ENCODE assay signal across 9 cellular contexts in genomic region chr5:136192015-136192525, GRCh38. TPM values are rescaled to one million over a fixed set of nuclear protein-coding genes. Genes with fewer than 3 reads are reported as not detected.
DNase-seq lines count a peak whose midpoint lies in the region; ATAC-seq and TF ChIP-seq lines count a peak whose summit lies in the region.
"Had no signal": no experiment of that assay in that cellular context is flagged by ENCODE, and none has a peak within 500 bp of the region (broad histone marks: within the 10 kb centered on the region; RNA-seq: fewer than 3 reads in every experiment).

No MANE protein-coding gene starts in this region.

- peak overlapping the region; percentile 80 for H3K4me3 Mint-ChIP-seq in neural progenitor cell
- H3K4me3 Mint-ChIP-seq: central memory CD8-positive, alpha-beta T cell had no signal

- peaks cover 25% of the 10 kb centered on the region for H3K27me3 Mint-ChIP-seq in neural progenitor cell (ENCODE audit: insufficient read depth, low read depth)

- H3K9me3 ChIP-seq in Panc1 (ENCODE audit: control insufficient read depth, insufficient read depth, low read depth, low read length): no peaks in the 10 kb centered on the region
- no peaks in the 10 kb centered on the region for H3K9me3 ChIP-seq in gastroesophageal sphincter
- H3K9me3 ChIP-seq in neural progenitor cell (ENCODE audit: low read depth): no peaks in the 10 kb centered on the region

- H3K4me2 ChIP-seq in neural progenitor cell: peak overlapping the region; percentile 95

- peak; percentile 5 for DNase-seq in AG10803 (ENCODE audit: low read depth)
- no peak for DNase-seq in Panc1 (ENCODE audit: low read depth, low spot score)
- peak; percentile 33 for DNase-seq in neural progenitor cell (ENCODE audit: low spot score)
- DNase-seq in ecto neural progenitor cell (ENCODE audit: low spot score): no peak
- no peak for DNase-seq in SKM-1 treated with dmso at 0.1 percent for 144 hours (lab: John Stamatoyannopoulos, UW; ENCODE audit: unreplicated experiment)
- DNase-seq in dedifferentiated amniotic fluid mesenchymal stem cell (ENCODE audit: extremely low spot score): no peak

- H3K27me3 ChIP-seq in Panc1 (ENCODE audit: control insufficient read depth, insufficient read depth, low read length): no peaks in the 10 kb centered on the region; the same call in 1 of the 2 replicates
- peaks cover 36% of the 10 kb centered on the region for H3K27me3 ChIP-seq in gastroesophageal sphincter
- peaks cover 62% of the 10 kb centered on the region for H3K27me3 ChIP-seq in neural progenitor cell

- H3K4me1 ChIP-seq in Panc1 (ENCODE audit: control insufficient read depth, insufficient read depth, low read length) (peaks cover 6% of the 10 kb centered on the region; the same call in 1 of the 2 replicates), gastroesophageal sphincter (peaks cover 0 to 43% (median 17%) of the 10 kb centered on the region in 3 donors), neural progenitor cell (peaks cover 19% of the 10 kb centered on the region)

- peak overlapping the region; percentile 40 for H3K4me3 ChIP-seq in AG10803 (ENCODE audit: low read length)
- H3K4me3 ChIP-seq in Panc1 (ENCODE audit: low read depth in 2 of 2, low read length in 2 of 2): peak overlapping the region; percentile 41 to 63
- H3K4me3 ChIP-seq in gastroesophageal sphincter: peak overlapping the region; percentile 10 to 54
- peak overlapping the region; percentile 78 for H3K4me3 ChIP-seq in neural progenitor cell

- no peak for TF ChIP-seq CTCF in AG10803 (conservative IDR thresholded peaks at IDR 0.05; ENCODE audit: low read length)
- no peak for TF ChIP-seq CTCF in Panc1 (IDR thresholded peaks at IDR 0.05)
- no peak for TF ChIP-seq CTCF in gastroesophageal sphincter (IDR thresholded peaks at IDR 0.05)
- TF ChIP-seq CTCF in neural progenitor cell (IDR thresholded peaks at IDR 0.05): no peak

- H4K20me1 ChIP-seq in neural progenitor cell (ENCODE audit: low read depth): peaks cover 32% of the 10 kb centered on the region

- H3K27ac ChIP-seq in Panc1 (ENCODE audit: low read length) (0 out of 2 replicates have a peak overlapping the region, but pooled peaks have one; percentile 14), gastroesophageal sphincter (no peak overlapping the region), neural progenitor cell (no peak overlapping the region)

- in situ Hi-C loops in Panc1 (cut with HindIII; ENCODE audit: low pct_unique_long_range_greater_than_20kb, low sequenced_read_pairs): no loop called here

- intact Hi-C loops in Panc1 (cut with micrococcal nuclease; ENCODE audit: unreplicated experiment): no loop called here

- H3K36me3 ChIP-seq in Panc1 (ENCODE audit: control insufficient read depth, insufficient read depth, low read length): no peaks in the 10 kb centered on the region
- H3K36me3 ChIP-seq in gastroesophageal sphincter: peaks cover 0 to 23% of the 10 kb centered on the region in 2 donors
- H3K36me3 ChIP-seq in neural progenitor cell: no peaks in the 10 kb centered on the region

- peak overlapping the region; percentile 78 for H2AFZ ChIP-seq in neural progenitor cell (replicated peaks)

- BruUV-seq in Panc1 (replicated peaks; lab: Mats Ljungman, UMichigan): no TSS peak

- no peaks in the 10 kb centered on the region for H3K9me3 Mint-ChIP-seq in neural progenitor cell
- H3K9me3 Mint-ChIP-seq: central memory CD8-positive, alpha-beta T cell had no signal

- 0% methylated on average over 3 to 5 of the region's 56 CpGs for WGBS in gastroesophageal sphincter (ENCODE audit: low coverage in 1 of 2), 2 donors

- ATAC-seq in Panc1 (peak; percentile 71), gastroesophageal sphincter (no peak), HG03439 (IDR thresholded peaks at IDR 0.05; ENCODE audit: unreplicated experiment) (no peak)

- H3K79me2 ChIP-seq in neural progenitor cell (ENCODE audit: low read depth): no peaks in the 10 kb centered on the region

- TF ChIP-seq POLR2A in gastroesophageal sphincter (IDR thresholded peaks at IDR 0.05): no peak

- POLR2A ChIA-PET in Panc1 (lab: Charles Lee): no interaction called here

- CTCF ChIA-PET in Panc1 (lab: Charles Lee): no interaction called here

- H3K9ac ChIP-seq in neural progenitor cell: no peak overlapping the region

- H3K36me3 Mint-ChIP-seq in neural progenitor cell: peaks cover 18% of the 10 kb centered on the region

- no peak for TF ChIP-seq EP300 in gastroesophageal sphincter (IDR thresholded peaks at IDR 0.05)

- peaks cover 23% of the 10 kb centered on the region for H3K4me1 Mint-ChIP-seq in neural progenitor cell
- H3K4me1 Mint-ChIP-seq: central memory CD8-positive, alpha-beta T cell had no signal

- no peak overlapping the region for H3K27ac Mint-ChIP-seq in neural progenitor cell

- peaks cover 18% of the 10 kb centered on the region for H3F3A ChIP-seq in neural progenitor cell (ENCODE audit: low read depth)

RNA-seq across cellular contexts. Expression of gene SMIM32, which starts 0.9 kb away (rescaled TPM):
- 0.31 TPM for total RNA-seq in Panc1 (2021; ENCODE audit: unreplicated experiment)
- polyA plus RNA-seq in Panc1 (2012; ENCODE audit: insufficient read length): 1.1 TPM
- total RNA-seq in gastroesophageal sphincter: not detected
- total RNA-seq in neural progenitor cell (ENCODE audit: low replicate concordance): 0.13 and 0.25 TPM in 2 replicates

RNA-seq across cellular contexts. Expression of gene SMAD5, which starts 59.4 kb away (rescaled TPM):
- total RNA-seq in Panc1 (2021; ENCODE audit: unreplicated experiment) (61.5 TPM), gastroesophageal sphincter (10 to 100 TPM; 35.6 to 62.7 (median 51.7) TPM), neural progenitor cell (ENCODE audit: low replicate concordance) (75.0 and 102 TPM in 2 replicates)
- 31.1 TPM for polyA plus RNA-seq in Panc1 (2012; ENCODE audit: insufficient read length)

Comparison
In these comparisons a context has a peak if more than half of its experiments do, and no peak if none do; other contexts are left out.
1. DNase-seq: peak in AG10803 (single experiment) and neural progenitor cell (single experiment); none in Panc1 (single experiment), ecto neural progenitor cell (single experiment), SKM-1 treated with dmso at 0.1 percent for 144 hours (single experiment) and dedifferentiated amniotic fluid mesenchymal stem cell (single experiment).
2. Peak in every context shown above with its lines, with median percentiles within 50 percentile points of each other: H3K4me3 ChIP-seq.